ENCODE assay signal across 11 cellular contexts in the genomic region with DNA sequence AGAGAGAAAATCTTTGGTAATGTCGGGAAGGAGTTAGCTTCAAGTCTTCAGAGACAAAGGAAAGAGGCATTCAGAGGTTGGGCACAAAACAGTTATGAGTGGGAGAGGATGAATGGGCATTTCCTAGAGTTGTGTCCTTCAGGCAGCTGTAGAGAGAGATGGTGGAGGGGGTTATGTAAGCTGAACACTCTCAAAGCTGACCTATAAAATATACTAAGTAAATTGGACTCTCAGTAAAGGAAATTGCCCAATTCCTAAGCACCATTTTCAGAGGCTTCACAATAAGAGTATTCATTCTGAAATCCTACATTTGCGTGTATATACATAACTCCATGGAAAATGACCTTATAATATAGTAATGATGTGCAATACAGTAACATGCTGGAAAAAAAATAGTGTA.
"Had no signal": no experiment of that assay in that cellular context is flagged by ENCODE, and none has a peak within 500 bp of the region (broad histone marks: within the 10 kb centered on the region; RNA-seq: fewer than 3 reads in every experiment).

No MANE protein-coding gene starts in this region.

- H3K9me3 ChIP-seq: thyroid gland had no signal

- H3K27ac ChIP-seq: thyroid gland had no signal

- H3K27me3 ChIP-seq: thyroid gland had no signal

- ATAC-seq: activated CD4-positive, alpha-beta T cell treated with anti-CD3 and anti-CD28 coated beads for 36 hours; activated CD8-positive, alpha-beta T cell treated with anti-CD3 and anti-CD28 coated beads for 36 hours; activated T-helper 17 cell treated with anti-CD3 and anti-CD28 coated beads, Interleukin-2, amount 50 U/mL, for 72 hours had no signal

- DNase-seq: activated CD4-positive, alpha-beta T cell treated with anti-CD3 and anti-CD28 coated beads for 36 hours; activated CD8-positive, alpha-beta T cell treated with anti-CD3 and anti-CD28 coated beads for 36 hours; activated naive CD4-positive, alpha-beta T cell; activated naive CD8-positive, alpha-beta T cell treated with anti-CD3 and anti-CD28 coated beads for 36 hours; activated T-cell treated with anti-CD3 and anti-CD28 coated beads, Interleukin-2, amount 50 U/mL, for 1 hour; retina; stimulated activated CD4-positive, alpha-beta T cell treated with anti-CD3 and anti-CD28 coated beads, Interleukin-12 subunit alpha, Interleukin-12 subunit beta, amount 100 ng/mL, for 4 hours; stimulated activated CD4-positive, alpha-beta T cell treated with anti-CD3 and anti-CD28 coated beads, Interleukin-2, amount 100 ng/mL, for 24 hours; stimulated activated naive CD4-positive, alpha-beta T cell treated with Interleukin-2 at 50 U/mL for 16 hours; thyroid gland had no signal

- H3K36me3 ChIP-seq: thyroid gland had no signal

- H3K4me3 ChIP-seq: thyroid gland had no signal
